Comparison of ENCODE assay signal across 8 cellular contexts in genomic region chr3:184561329-184562145, GRCh38. TPM values are rescaled to one million over a fixed set of nuclear protein-coding genes. Genes with fewer than 3 reads are reported as not detected.
DNase-seq lines count a peak whose midpoint lies in the region; ATAC-seq and TF ChIP-seq lines count a peak whose summit lies in the region.

EPHB3 (plus strand) TSS chr3:184561785; CDS start chr3:184562236, 451 bp downstream.

- peak within 1 kb of the TSS; percentile 93 for H3K4me2 ChIP-seq in HCT116 (ENCODE audit: low read length)
- H3K4me2 ChIP-seq in MM.1S (ENCODE audit: low read depth, low read length), result peak within 1 kb of the TSS; percentile 68

- CTCF ChIA-PET in HCT116 (lab: Charles Lee), result interaction anchor here (0.7 to 1.8 kb wide), 26 partner anchors 13 to 238 kb away, joined by 3 to 42 read pairs (median 4); no protein-coding TSS in a partner anchor

- RAD21 ChIA-PET in HCT116 (lab: Charles Lee; ENCODE audit: low non-redundant PET in 1 of 2, low total read pairs in 2 of 2, uncharacterized antibody in 2 of 2, unreplicated experiment in 2 of 2), result interaction anchor here (0.6 to 2.0 kb wide), 23 partner anchors 91 to 624 kb away, joined by 3 to 16 read pairs (median 4); no protein-coding TSS in a partner anchor

- peak within 1 kb of the TSS; percentile 27 to 63 for H3K27ac Mint-ChIP-seq in natural killer cell treated with Interleukin-12 subunit alpha and Interleukin-12 subunit beta and Interleukin-15 and Interleukin-18, amount 100 ng/mL, for 72 hours

- BruUV-seq in HCT116 (replicated peaks; lab: Mats Ljungman, UMichigan), result no TSS peak

- H3K4me1 Mint-ChIP-seq in natural killer cell treated with Interleukin-12 subunit alpha and Interleukin-12 subunit beta and Interleukin-15 and Interleukin-18, amount 100 ng/mL, for 72 hours (ENCODE audit: low read depth in 2 of 2), result peaks cover 11 to 17% of the 10 kb centered on the region in 2 donors

- peaks cover 47 to 51% of the 10 kb centered on the region in 2 donors for H3K27me3 Mint-ChIP-seq in natural killer cell treated with Interleukin-12 subunit alpha and Interleukin-12 subunit beta and Interleukin-15 and Interleukin-18, amount 100 ng/mL, for 72 hours

- H3F3A ChIP-seq in MM.1S (ENCODE audit: insufficient read depth, low read length), result no peaks in the 10 kb centered on the region

- TF ChIP-seq CTCF in HCT116 (IDR thresholded peaks at IDR 0.05 in 2 of 3, conservative IDR thresholded peaks at IDR 0.05 in 1 of 3; ENCODE audit: borderline replicate concordance in 1 of 3, insufficient read depth in 1 of 3, low read depth in 2 of 3, low read length in 2 of 3) (peak in 2 of 3 experiments; percentile 99 to 100; a peak in 4 of 6 replicates), MM.1S (IDR thresholded peaks at IDR 0.05; ENCODE audit: low read length) (peak; percentile 100), fibroblast of the aortic adventitia (IDR thresholded peaks at IDR 0.05; ENCODE audit: insufficient read depth, low read length) (peak; percentile 98)

- H3K9ac ChIP-seq in ES-I3 (ENCODE audit: low read depth, low read length), result peak within 1 kb of the TSS; percentile 44; the same call in 1 of the 2 replicates
- peak within 1 kb of the TSS; percentile 61 for H3K9ac ChIP-seq in HCT116 (ENCODE audit: low read length)
- H3K9ac ChIP-seq in MM.1S (ENCODE audit: low read length), result peak within 1 kb of the TSS; percentile 8; the same call in 1 of the 2 replicates

- H3K27me3 ChIP-seq in HCT116 (ENCODE audit: insufficient read depth, low read length) (no peaks in the 10 kb centered on the region), MM.1S (replicated peaks; ENCODE audit: insufficient read depth, low read length) (peaks cover 92% of the 10 kb centered on the region)

- peak within 1 kb of the TSS; percentile 87 for H3K4me3 Mint-ChIP-seq in natural killer cell treated with Interleukin-12 subunit alpha and Interleukin-12 subunit beta and Interleukin-15 and Interleukin-18, amount 100 ng/mL, for 72 hours

- TF ChIP-seq RAD21 in HCT116 (IDR thresholded peaks at IDR 0.05; ENCODE audit: low read depth), result no peak

- no peaks in the 10 kb centered on the region for H3K9me2 ChIP-seq in HCT116 (ENCODE audit: insufficient read depth)
- H3K9me2 ChIP-seq in MM.1S (replicated peaks; ENCODE audit: insufficient read depth, low read length), result no peaks in the 10 kb centered on the region

- peak within 1 kb of the TSS; percentile 48; the same call in 1 of the 2 replicates for H3K27ac ChIP-seq in HCT116 (ENCODE audit: low read depth, low read length)
- H3K27ac ChIP-seq in MM.1S (ENCODE audit: low read length), result no peak within 1 kb of the TSS

- H3K9me3 ChIP-seq in ES-I3 (ENCODE audit: control insufficient read depth, insufficient read depth, low read length) (no peaks in the 10 kb centered on the region; the same call in 1 of the 2 replicates), HCT116 (ENCODE audit: control insufficient read depth in 1 of 2, insufficient read depth in 1 of 2, low read depth in 1 of 2, low read length in 2 of 2) (no peaks in the 10 kb centered on the region), MM.1S (replicated peaks; ENCODE audit: insufficient read depth, low read length) (no peaks in the 10 kb centered on the region)

- H3K79me2 ChIP-seq in HCT116 (ENCODE audit: insufficient read depth, low read length) (peaks cover 3% of the 10 kb centered on the region; the same call in 1 of the 2 replicates), MM.1S (ENCODE audit: low read length) (no peaks in the 10 kb centered on the region)

- H3K36me3 Mint-ChIP-seq in natural killer cell treated with Interleukin-12 subunit alpha and Interleukin-12 subunit beta and Interleukin-15 and Interleukin-18, amount 100 ng/mL, for 72 hours, result no peaks in the 10 kb centered on the region

- H3K36me3 ChIP-seq in ES-I3 (ENCODE audit: insufficient read depth, low read length) (no peaks in the 10 kb centered on the region), HCT116 (ENCODE audit: control insufficient read depth in 1 of 2, insufficient read depth in 2 of 2, low read length in 2 of 2) (no peaks in the 10 kb centered on the region), MM.1S (replicated peaks; ENCODE audit: insufficient read depth, low read length) (no peaks in the 10 kb centered on the region)

- H4K20me1 ChIP-seq in HCT116 (ENCODE audit: insufficient read depth), result no peaks in the 10 kb centered on the region
- no peaks in the 10 kb centered on the region for H4K20me1 ChIP-seq in MM.1S (ENCODE audit: insufficient read depth, low read length)

- no peaks in the 10 kb centered on the region for H3K9me3 Mint-ChIP-seq in natural killer cell treated with Interleukin-12 subunit alpha and Interleukin-12 subunit beta and Interleukin-15 and Interleukin-18, amount 100 ng/mL, for 72 hours

- ATAC-seq in HCT116, result peak; percentile 93
- ATAC-seq in natural killer cell treated with Interleukin-12 subunit alpha and Interleukin-12 subunit beta and Interleukin-15 and Interleukin-18, amount 100 ng/mL, for 72 hours, result peak; percentile 93 to 95

- H2AFZ ChIP-seq in HCT116 (ENCODE audit: low read depth, low read length, poor library complexity, severe bottlenecking) (peak within 1 kb of the TSS; percentile 77), MM.1S (ENCODE audit: low read length) (peak within 1 kb of the TSS; percentile 70)

- DNase-seq in HCT116 (ENCODE audit: low read depth, low spot score) (peak; percentile 98), MM.1S (peak; percentile 98), SHP77 treated with DMSO at 0.1 percent for 48 hours (lab: John Stamatoyannopoulos, UW) (peak; percentile 94), activated gamma-delta T cell (lab: John Stamatoyannopoulos, UW) (peak; percentile 69), fibroblast of the aortic adventitia (ENCODE audit: low read depth) (peak; percentile 99)
- peak; percentile 96 for DNase-seq in natural killer cell treated with Interleukin-12 subunit alpha and Interleukin-12 subunit beta and Interleukin-15 and Interleukin-18, amount 100 ng/mL, for 72 hours (ENCODE audit: low spot score)
- peak; percentile 77 to 90 (median 86) for DNase-seq in stimulated activated naive CD4-positive, alpha-beta T cell (lab: John Stamatoyannopoulos, UW)

- POLR2A ChIA-PET in HCT116 (lab: Charles Lee), result interaction anchor here (0.7 to 1.6 kb wide), 13 partner anchors 32 to 250 kb away, joined by 3 to 8 read pairs (median 3); partner anchors contain the start of gene VPS8

- intact Hi-C loops in HCT116 (cut with micrococcal nuclease), result loop anchor here (1.0 kb wide), 4 partner anchors 166 to 242 kb away; no protein-coding TSS in a partner anchor

- peak within 1 kb of the TSS; percentile 64 to 74 for H3K4me3 ChIP-seq in HCT116 (replicated peaks in 1 of 2; ENCODE audit: low read depth in 1 of 2, low read length in 2 of 2)
- peak within 1 kb of the TSS; percentile 49 for H3K4me3 ChIP-seq in MM.1S (ENCODE audit: low read length)
- peak within 1 kb of the TSS; percentile 73 for H3K4me3 ChIP-seq in fibroblast of the aortic adventitia (ENCODE audit: low read depth, low read length)

- peaks cover 32% of the 10 kb centered on the region for H3K4me1 ChIP-seq in ES-I3 (ENCODE audit: insufficient read depth, low read length)
- H3K4me1 ChIP-seq in HCT116 (ENCODE audit: control insufficient read depth in 1 of 2, insufficient read depth in 2 of 2, low read length in 2 of 2), result peaks cover 20 to 31% of the 10 kb centered on the region in 2 experiments
- H3K4me1 ChIP-seq in MM.1S (ENCODE audit: low read length), result peaks cover 8% of the 10 kb centered on the region

- peak; percentile 23 for TF ChIP-seq POLR2A in HCT116 (IDR thresholded peaks at IDR 0.05; ENCODE audit: borderline replicate concordance, extremely low read depth, insufficient read depth, insufficient read length)

TF ChIP-seq in HCT116, 20 proteins besides CTCF, POLR2A, EP300 and RAD21:
- TF ChIP-seq POLR2AphosphoS5 (IDR thresholded peaks at IDR 0.05; ENCODE audit: low read depth, low read length) (peak; percentile 97), ZNF274 (IDR thresholded peaks at IDR 0.05; ENCODE audit: low read depth, low read length) (no peak), TCF7L2 (IDR thresholded peaks at IDR 0.05; ENCODE audit: borderline replicate concordance, extremely low read depth, insufficient read depth, insufficient read length) (peak; percentile 91), ZBTB33 (IDR thresholded peaks at IDR 0.05; ENCODE audit: extremely low read depth, insufficient replicate concordance, low read length) (no peak), SRF (IDR thresholded peaks at IDR 0.05; ENCODE audit: low read depth) (no peak), CEBPB (IDR thresholded peaks at IDR 0.05; ENCODE audit: low read depth) (no peak)
TF ChIP-seq in HCT116: peak in this region for 2.

RNA-seq across cellular contexts. Expression of gene EPHB3, which starts in this region (rescaled TPM):
- total RNA-seq in HCT116 (2021; ENCODE audit: unreplicated experiment), result 6.5 TPM
- polyA plus RNA-seq in HCT116 (2012), result 7.2 and 8.9 TPM in 2 replicates
- 2.5 and 4.7 TPM in 2 replicates for total RNA-seq in fibroblast of the aortic adventitia (ENCODE audit: low replicate concordance)
- total RNA-seq in natural killer cell treated with Interleukin-12 subunit alpha and Interleukin-12 subunit beta and Interleukin-15 and Interleukin-18, amount 100 ng/mL, for 72 hours, result not detected

Comparison
In these comparisons a context has a peak if more than half of its experiments do, and no peak if none do; other contexts are left out.
1. Peak in DNase-seq and ATAC-seq in natural killer cell treated with Interleukin-12 subunit alpha and Interleukin-12 subunit beta and Interleukin-15 and Interleukin-18, amount 100 ng/mL, for 72 hours; RNA of the gene not detected or under 1 TPM.
2. H3K9ac ChIP-seq: peak in every context shown above with its lines; median percentile 61 in HCT116; 44 in ES-I3; 8 in MM.1S.